Comparison of ENCODE assay signal across 9 cellular contexts in the genomic region with DNA sequence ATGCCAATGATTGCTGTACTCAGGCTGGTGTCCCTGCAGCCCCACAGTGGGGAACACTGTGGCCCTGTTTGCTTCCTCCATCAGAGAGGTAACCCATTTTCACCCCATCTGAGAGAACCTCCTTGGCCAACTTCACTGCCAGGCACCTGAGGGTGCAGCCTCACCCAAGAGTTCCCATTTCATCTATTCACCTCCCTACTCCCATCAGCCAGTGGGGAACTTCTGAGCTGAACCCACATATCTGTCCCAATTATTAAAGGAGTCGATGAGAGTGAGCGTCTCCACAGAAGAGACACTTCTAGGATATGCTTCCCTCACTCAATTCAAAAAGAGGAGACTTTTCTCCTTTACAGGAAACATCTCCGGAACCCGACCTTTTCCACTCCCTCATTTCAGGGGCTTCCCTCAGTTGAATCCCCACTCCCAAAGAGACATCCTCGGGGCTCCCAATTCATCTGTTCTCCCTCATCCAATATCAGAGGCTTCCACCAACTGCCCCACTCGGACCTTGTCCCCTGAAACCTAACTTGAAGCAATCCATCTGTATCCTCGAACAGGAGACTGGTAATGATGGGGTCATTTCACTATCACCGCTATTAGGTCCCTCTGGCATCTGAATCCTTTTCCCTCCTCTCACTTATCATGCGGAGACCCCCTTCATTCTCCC. TPM values are rescaled to one million over a fixed set of nuclear protein-coding genes. Genes with fewer than 3 reads are reported as not detected.
DNase-seq lines count a peak whose midpoint lies in the region; ATAC-seq and TF ChIP-seq lines count a peak whose summit lies in the region.
"Had no signal": no experiment of that assay in that cellular context is flagged by ENCODE, and none has a peak within 500 bp of the region (broad histone marks: within the 10 kb centered on the region; RNA-seq: fewer than 3 reads in every experiment).

No MANE protein-coding gene starts in this region.

- no CpG with 5 or more reads among the region's 9 CpGs for WGBS in mesendoderm (ENCODE audit: extremely low coverage, insufficient coverage, low lambda C conversion rate)
- 9 to 10% methylated on average over 9 of the region's 9 CpGs for WGBS in upper lobe of left lung, 2 donors

- TF ChIP-seq CTCF in cardiac muscle cell (IDR thresholded peaks at IDR 0.05; ENCODE audit: low read depth, low read length) (no peak), brain (conservative IDR thresholded peaks at IDR 0.05) (no peak), upper lobe of left lung (IDR thresholded peaks at IDR 0.05) (no peak)

- peak overlapping the region; percentile 96 for H3K9ac ChIP-seq in mesendoderm (ENCODE audit: low read length)

- H3K23ac ChIP-seq in mesendoderm (ENCODE audit: low read length): peak overlapping the region; percentile 59

- DNase-seq in cardiac muscle cell (ENCODE audit: low read depth in 1 of 2, low spot score in 1 of 2): no peak
- DNase-seq in left cardiac atrium: no peak
- DNase-seq in mesendoderm: no peak
- no peak for DNase-seq in upper lobe of left lung
- no peak for DNase-seq in NCI-H345 (lab: John Stamatoyannopoulos, UW)
- no peak for DNase-seq in stimulated activated CD4-positive, alpha-beta T cell treated with anti-CD3 and anti-CD28 coated beads, Interleukin-12 subunit alpha, Interleukin-12 subunit beta, amount 100 ng/mL, for 4 hours
- DNase-seq: NCI-H2029 treated with DMSO at 0.1 percent for 48 hours had no signal

- H3K4me1 ChIP-seq in cardiac muscle cell (ENCODE audit: low read depth): peaks cover 53% of the 10 kb centered on the region
- H3K4me1 ChIP-seq in mesendoderm (ENCODE audit: control insufficient read depth, low read depth, low read length): peaks cover 6% of the 10 kb centered on the region
- H3K4me1 ChIP-seq in upper lobe of left lung: peaks cover 66 to 88% (median 74%) of the 10 kb centered on the region in 4 donors

- no peak overlapping the region for H2AK5ac ChIP-seq in mesendoderm (ENCODE audit: low read length)

- no peaks in the 10 kb centered on the region for H3K9me3 ChIP-seq in cardiac muscle cell (ENCODE audit: low read depth)
- no peaks in the 10 kb centered on the region for H3K9me3 ChIP-seq in upper lobe of left lung

- H3K36me3 Mint-ChIP-seq in brain: peaks cover 15% of the 10 kb centered on the region

- no peak for TF ChIP-seq EP300 in upper lobe of left lung (IDR thresholded peaks at IDR 0.05)

- peak overlapping the region; percentile 72 for H2BK5ac ChIP-seq in mesendoderm (ENCODE audit: low read length)

- intact Hi-C loops in left cardiac atrium (cut with DNase I): no loop called here

- peak overlapping the region; percentile 93 to 98 (median 96) for H3K4me3 Mint-ChIP-seq in brain

- H3K27ac Mint-ChIP-seq in brain: peak overlapping the region; percentile 89 to 99 (median 98)

- no peak overlapping the region for H4K8ac ChIP-seq in mesendoderm (ENCODE audit: low read depth, low read length)

- H3K27ac ChIP-seq in cardiac muscle cell (peak overlapping the region; percentile 75), mesendoderm (ENCODE audit: low read depth, low read length) (no peak overlapping the region), upper lobe of left lung (peak overlapping the region; percentile 96 to 99 (median 96))

- H3K4me3 ChIP-seq in cardiac muscle cell (peak overlapping the region; percentile 98), mesendoderm (ENCODE audit: low read length) (peak overlapping the region; percentile 89), upper lobe of left lung (peak overlapping the region; percentile 79 to 91 (median 86))

- H3K4me2 ChIP-seq in mesendoderm (ENCODE audit: low read length): peak overlapping the region; percentile 92

- no peak overlapping the region for H3K4ac ChIP-seq in mesendoderm (ENCODE audit: low read depth, low read length)

- H3K56ac ChIP-seq in mesendoderm (ENCODE audit: low read length): peak overlapping the region; percentile 94

- H3K9me3 Mint-ChIP-seq in brain: no peaks in the 10 kb centered on the region

- no peak overlapping the region for H2BK120ac ChIP-seq in mesendoderm (ENCODE audit: low read depth, low read length)

- no peaks in the 10 kb centered on the region for H3K27me3 Mint-ChIP-seq in brain

- TF ChIP-seq POLR2A in upper lobe of left lung (IDR thresholded peaks at IDR 0.05): no peak

- peaks cover 13% of the 10 kb centered on the region for H3K79me1 ChIP-seq in mesendoderm (ENCODE audit: low read length)

- H3K79me2 ChIP-seq in mesendoderm (ENCODE audit: control insufficient read depth, insufficient read depth, low read length): peaks cover 57% of the 10 kb centered on the region

- no peak overlapping the region for H4K5ac ChIP-seq in mesendoderm (ENCODE audit: low read length)

- H2BK15ac ChIP-seq in mesendoderm (replicated peaks; ENCODE audit: low read depth): no peak overlapping the region

- H3K18ac ChIP-seq in mesendoderm (ENCODE audit: low read length): peak overlapping the region; percentile 98

- peaks cover 91% of the 10 kb centered on the region for H3K4me1 Mint-ChIP-seq in brain

- no peak for ATAC-seq in left cardiac atrium
- ATAC-seq in upper lobe of left lung (ENCODE audit: low FRiP score in 2 of 2): no peak
- no peak for ATAC-seq in HG02588 (IDR thresholded peaks at IDR 0.05; ENCODE audit: unreplicated experiment)

- H3K27me3 ChIP-seq in cardiac muscle cell (no peaks in the 10 kb centered on the region), mesendoderm (ENCODE audit: insufficient read depth, low read length, poor library complexity) (no peaks in the 10 kb centered on the region), upper lobe of left lung (no peaks in the 10 kb centered on the region)

- H3K36me3 ChIP-seq in cardiac muscle cell (no peaks in the 10 kb centered on the region), mesendoderm (ENCODE audit: control insufficient read depth, insufficient read depth, low read length) (no peaks in the 10 kb centered on the region), upper lobe of left lung (peaks cover 0 to 2% (median 0%) of the 10 kb centered on the region in 4 donors)

RNA-seq across cellular contexts. Expression of a gene that starts 1.0 kb away (rescaled TPM):
- total RNA-seq in cardiac muscle cell (64.0 and 126 TPM in 2 replicates), left cardiac atrium (100 to 1,000 TPM in 1 of 2 donors, 10 to 100 TPM in 1; 77.4 to 109 TPM), upper lobe of left lung (100 to 1,000 TPM in 1 of 6 donors, 10 to 100 TPM in 5; 50.3 to 116 (median 69.9) TPM)
- polyA plus RNA-seq in cardiac muscle cell (164 and 173 TPM in 2 replicates), brain (ENCODE audit: insufficient read depth, low read depth, low replicate concordance) (166 TPM)
- polyA plus RNA-seq in mesendoderm (2013, experiment 1 of 2): 280 TPM
- polyA plus RNA-seq in mesendoderm (2013, experiment 2 of 2): 273 TPM

RNA-seq across cellular contexts. Expression of a gene that starts 41.6 kb away (rescaled TPM):
- total RNA-seq in cardiac muscle cell (36.9 and 38.4 TPM in 2 replicates), left cardiac atrium (10 to 100 TPM; 17.7 to 21.8 TPM), upper lobe of left lung (10 to 100 TPM; 30.4 to 59.3 (median 34.2) TPM)
- polyA plus RNA-seq in cardiac muscle cell (37.2 and 43.9 TPM in 2 replicates), brain (ENCODE audit: insufficient read depth, low read depth, low replicate concordance) (45.1 TPM)
- polyA plus RNA-seq in mesendoderm (2013, experiment 1 of 2): 59.8 TPM
- polyA plus RNA-seq in mesendoderm (2013, experiment 2 of 2): 57.8 TPM
